9 cellular contexts compared by ENCODE assay signal in the genomic region with DNA sequence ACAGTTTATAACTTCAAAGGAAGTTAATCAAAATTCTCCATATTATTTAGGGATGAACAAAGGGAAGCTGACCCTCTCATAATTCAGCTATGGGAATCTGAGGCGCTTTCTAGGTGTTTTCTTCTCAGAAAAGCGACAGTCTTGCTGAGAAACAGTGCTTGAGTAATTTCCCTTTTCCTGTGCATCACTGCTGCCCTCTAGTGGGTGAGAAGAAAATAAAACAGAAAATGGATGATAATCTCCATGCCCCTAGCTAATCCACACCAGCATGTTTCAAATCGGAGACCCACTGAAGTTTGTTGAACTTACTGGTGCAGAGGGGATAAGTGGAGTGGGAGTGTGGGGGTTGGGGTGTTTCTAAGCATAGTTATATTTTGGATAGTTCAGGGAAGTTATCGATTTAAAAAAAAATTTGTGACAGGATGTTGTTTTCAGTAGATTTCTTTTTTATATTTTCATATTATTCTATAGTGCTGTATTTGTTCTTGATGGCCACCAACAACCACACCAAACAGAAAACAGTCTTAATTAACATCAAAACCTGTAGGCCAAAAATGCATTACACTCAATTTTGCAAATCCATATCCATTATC.
DNase-seq lines count a peak whose midpoint lies in the region; ATAC-seq and TF ChIP-seq lines count a peak whose summit lies in the region.
"Had no signal": no experiment of that assay in that cellular context is flagged by ENCODE, and none has a peak within 500 bp of the region (broad histone marks: within the 10 kb centered on the region; RNA-seq: fewer than 3 reads in every experiment).

No MANE protein-coding gene starts in this region.

- no peaks in the 10 kb centered on the region for H3K36me3 ChIP-seq in iPS DF 6.9 (ENCODE audit: control insufficient read depth, insufficient read depth, low read length)

- no peaks in the 10 kb centered on the region for H3K27me3 ChIP-seq in iPS DF 6.9 (ENCODE audit: control insufficient read depth, insufficient read depth, low read length)

- H3K4me3 ChIP-seq in astrocyte of the spinal cord (ENCODE audit: low read depth, low read length) (no peak overlapping the region), iPS DF 6.9 (ENCODE audit: low read length) (no peak overlapping the region)

- in situ Hi-C loops in astrocyte of the spinal cord (cut with HindIII; ENCODE audit: low sequenced_read_pairs) = no loop called here

- ATAC-seq in HG03354 (IDR thresholded peaks at IDR 0.05; ENCODE audit: poor library complexity, severe bottlenecking, unreplicated experiment) (peak; percentile 53), GM18505 (IDR thresholded peaks at IDR 0.05; ENCODE audit: unreplicated experiment) (no peak)
- ATAC-seq in stimulated activated memory B cell treated with anti-CD40 and anti-IgM and Interleukin-4, amounts not matched to agents 10 μg/mL and 1 μg/mL and 100 μg/mL, for 72 hours = peak; percentile 54

- H3K4me3 Mint-ChIP-seq in stimulated activated memory B cell treated with anti-CD40 and anti-IgM and Interleukin-4, amounts not matched to agents 10 μg/mL and 1 μg/mL and 100 μg/mL, for 72 hours = peak overlapping the region; percentile 65

- no peaks in the 10 kb centered on the region for H3K27me3 Mint-ChIP-seq in stimulated activated memory B cell treated with anti-CD40 and anti-IgM and Interleukin-4, amounts not matched to agents 10 μg/mL and 1 μg/mL and 100 μg/mL, for 72 hours

- H3K4me1 Mint-ChIP-seq in stimulated activated memory B cell treated with anti-CD40 and anti-IgM and Interleukin-4, amounts not matched to agents 10 μg/mL and 1 μg/mL and 100 μg/mL, for 72 hours = peaks cover 57% of the 10 kb centered on the region

- TF ChIP-seq POLR2A in GM18505 (IDR thresholded peaks at IDR 0.05; ENCODE audit: borderline replicate concordance, extremely low read depth, insufficient read depth, insufficient read length) = no peak

- H3K9me3 ChIP-seq in iPS DF 6.9 (ENCODE audit: control insufficient read depth, insufficient read depth, low read length) = no peaks in the 10 kb centered on the region

- H3K9me3 Mint-ChIP-seq in stimulated activated memory B cell treated with anti-CD40 and anti-IgM and Interleukin-4, amounts not matched to agents 10 μg/mL and 1 μg/mL and 100 μg/mL, for 72 hours = peaks cover 2% of the 10 kb centered on the region

- no peaks in the 10 kb centered on the region for H3K4me1 ChIP-seq in iPS DF 6.9 (ENCODE audit: control insufficient read depth, insufficient read depth, low read length)

- H3K27ac Mint-ChIP-seq in stimulated activated memory B cell treated with anti-CD40 and anti-IgM and Interleukin-4, amounts not matched to agents 10 μg/mL and 1 μg/mL and 100 μg/mL, for 72 hours = peak overlapping the region; percentile 61

- no CpG with 5 or more reads among the region's 4 CpGs for WGBS in iPS DF 6.9 (ENCODE audit: insufficient coverage, insufficient read length)

- TF ChIP-seq CTCF in astrocyte of the spinal cord (IDR thresholded peaks at IDR 0.05; ENCODE audit: low read depth, low read length) = peak; percentile 74

- peak; percentile 24 for DNase-seq in stimulated activated CD4-positive, alpha-beta T cell treated with anti-CD3 and anti-CD28 coated beads, Interleukin-2, amount 100 ng/mL, for 4 hours (ENCODE audit: low read depth)
- no peak for DNase-seq in stimulated activated CD4-positive, alpha-beta T cell treated with anti-CD3 and anti-CD28 coated beads, Interleukin-1b, Interleukin-23, amount 100 ng/mL, for 48 hours
- DNase-seq in NOMO-1 (lab: John Stamatoyannopoulos, UW; ENCODE audit: unreplicated experiment in 2 of 2) (peak; percentile 48 to 77), astrocyte of the spinal cord (ENCODE audit: low read depth, low spot score) (peak; percentile 58), iPS DF 6.9 (ENCODE audit: low read depth, low spot score) (peak; percentile 43)
- DNase-seq: left cardiac atrium had no signal

- H3K27ac ChIP-seq in iPS DF 6.9 (ENCODE audit: low read length) = no peak overlapping the region

- H3K36me3 Mint-ChIP-seq in stimulated activated memory B cell treated with anti-CD40 and anti-IgM and Interleukin-4, amounts not matched to agents 10 μg/mL and 1 μg/mL and 100 μg/mL, for 72 hours = peaks cover 64% of the 10 kb centered on the region
